Comparison of ENCODE assay signal across 13 cellular contexts in genomic region chr3:59809016-59809415, GRCh38.
DNase-seq lines count a peak whose midpoint lies in the region; ATAC-seq and TF ChIP-seq lines count a peak whose summit lies in the region.
"Had no signal": no experiment of that assay in that cellular context is flagged by ENCODE, and none has a peak within 500 bp of the region (broad histone marks: within the 10 kb centered on the region; RNA-seq: fewer than 3 reads in every experiment).

No MANE protein-coding gene starts in this region.

- no peak for TF ChIP-seq EP300 in neural cell (conservative IDR thresholded peaks at IDR 0.05; ENCODE audit: poor library complexity, severe bottlenecking)

- no peaks in the 10 kb centered on the region for H4K20me1 ChIP-seq in neural cell (ENCODE audit: insufficient read depth)

- no peak for TF ChIP-seq RAD21 in neural cell (conservative IDR thresholded peaks at IDR 0.05)

- intact Hi-C loops in right cardiac atrium (cut with DNase I) (no loop called here), mucosa of descending colon (cut with DNase I, micrococcal nuclease) (no loop called here)

- H3K4me3 ChIP-seq in cardiac fibroblast (replicated peaks in 1 of 2; ENCODE audit: low read depth in 2 of 2, low read length in 2 of 2) (no peak overlapping the region), neural cell (ENCODE audit: low read length) (no peak overlapping the region), right cardiac atrium (ENCODE audit: low read length) (no peak overlapping the region), mucosa of descending colon (no peak overlapping the region)
- H3K4me3 ChIP-seq: ascending aorta had no signal

- H3K4me2 ChIP-seq in neural cell (ENCODE audit: low read length): no peak overlapping the region

- CTCF ChIA-PET in GM10248 (lab: Yijun Ruan, JAX): no interaction called here

- H3K36me3 ChIP-seq in neural cell (ENCODE audit: insufficient read depth, low read length): no peaks in the 10 kb centered on the region
- H3K36me3 ChIP-seq in mucosa of descending colon (ENCODE audit: low read depth): no peaks in the 10 kb centered on the region
- H3K36me3 ChIP-seq: ascending aorta had no signal

- POLR2A ChIA-PET in GM10248 (lab: Yijun Ruan, JAX): no interaction called here

- ATAC-seq in right cardiac atrium (no peak), mucosa of descending colon (no peak)

- no peak for TF ChIP-seq CTCF in cardiac fibroblast (IDR thresholded peaks at IDR 0.05; ENCODE audit: low read depth, low read length)
- no peak for TF ChIP-seq CTCF in neural cell (IDR thresholded peaks at IDR 0.05; ENCODE audit: poor library complexity, severe bottlenecking)
- TF ChIP-seq CTCF in mucosa of descending colon (IDR thresholded peaks at IDR 0.05): no peak
- TF ChIP-seq CTCF in GM10248 (IDR thresholded peaks at IDR 0.05; ENCODE audit: control extremely low read depth, extremely low read depth, low read depth, missing control alignments): no peak

- H3K9me3 ChIP-seq in neural cell (ENCODE audit: low read length) (no peaks in the 10 kb centered on the region), right cardiac atrium (ENCODE audit: control insufficient read depth, low read length) (no peaks in the 10 kb centered on the region), mucosa of descending colon (no peaks in the 10 kb centered on the region)
- H3K9me3 ChIP-seq: ascending aorta had no signal

- WGBS in right cardiac atrium: 67% methylated on average over 4 of the region's 4 CpGs

- H3K27ac ChIP-seq in neural cell (ENCODE audit: low read length) (no peak overlapping the region), right cardiac atrium (ENCODE audit: low read length) (no peak overlapping the region), substantia nigra (ENCODE audit: low read depth, low read length, poor library complexity, severe bottlenecking) (no peak overlapping the region)
- H3K27ac ChIP-seq: ascending aorta had no signal

- no peaks in the 10 kb centered on the region for H3K9me2 ChIP-seq in neural cell (ENCODE audit: insufficient read depth, low read length)

- DNase-seq in ELF-1 (ENCODE audit: low read depth, low spot score) (peak; percentile 7), NCI-H82 (lab: John Stamatoyannopoulos, UW) (peak; percentile 41), cardiac fibroblast (ENCODE audit: low read depth in 2 of 2) (peak; percentile 24 to 86), right cardiac atrium (no peak), mucosa of descending colon (no peak), GM10248 (ENCODE audit: extremely low spot score) (no peak), substantia nigra (lab: John Stamatoyannopoulos, UW) (no peak)
- DNase-seq: activated CD4-positive, alpha-beta T cell treated with anti-CD3 and anti-CD28 coated beads for 48 hours; activated T-cell treated with anti-CD3 and anti-CD28 coated beads, Interleukin-2, amount 50 U/mL, for 48 hours; NCI-H1930; stimulated activated CD4-positive, alpha-beta T cell treated with anti-CD3 and anti-CD28 coated beads, Interleukin-4, amount 100 ng/mL, for 24 hours had no signal

- no peaks in the 10 kb centered on the region for H3K79me2 ChIP-seq in neural cell (replicated peaks; ENCODE audit: insufficient read depth, low read length)

- H3F3A ChIP-seq in neural cell (ENCODE audit: insufficient read depth, low read length, poor library complexity, severe bottlenecking): no peaks in the 10 kb centered on the region

- H3K9ac ChIP-seq in neural cell (ENCODE audit: low read length): no peak overlapping the region

- H3K27me3 ChIP-seq in neural cell (ENCODE audit: insufficient read depth, low read depth, low read length) (no peaks in the 10 kb centered on the region), right cardiac atrium (ENCODE audit: control insufficient read depth, insufficient read depth) (no peaks in the 10 kb centered on the region)
- H3K27me3 ChIP-seq: ascending aorta had no signal

- H3K4me1 ChIP-seq in right cardiac atrium (ENCODE audit: control insufficient read depth, insufficient read depth, low read length): peaks cover 6% of the 10 kb centered on the region
- H3K4me1 ChIP-seq in mucosa of descending colon (ENCODE audit: low read depth): no peaks in the 10 kb centered on the region

- peak overlapping the region; percentile 40 for H2AFZ ChIP-seq in neural cell (ENCODE audit: low read depth, low read length)

TF ChIP-seq in neural cell, 6 proteins besides CTCF, POLR2A, EP300 and RAD21:
- TF ChIP-seq MXI1 (conservative IDR thresholded peaks at IDR 0.05; ENCODE audit: poor library complexity, severe bottlenecking): no peak
TF ChIP-seq in neural cell: peak in this region for 0.

Comparison
In these comparisons a context has a peak if more than half of its experiments do, and no peak if none do; other contexts are left out.
1. DNase-seq: peak in ELF-1 (single experiment), NCI-H82 (single experiment) and cardiac fibroblast (2 of 2); none in right cardiac atrium (0 of 3), mucosa of descending colon (0 of 3), GM10248 (single experiment) and substantia nigra (0 of 49).